Comparison of ENCODE assay signal across 10 cellular contexts in the genomic region with DNA sequence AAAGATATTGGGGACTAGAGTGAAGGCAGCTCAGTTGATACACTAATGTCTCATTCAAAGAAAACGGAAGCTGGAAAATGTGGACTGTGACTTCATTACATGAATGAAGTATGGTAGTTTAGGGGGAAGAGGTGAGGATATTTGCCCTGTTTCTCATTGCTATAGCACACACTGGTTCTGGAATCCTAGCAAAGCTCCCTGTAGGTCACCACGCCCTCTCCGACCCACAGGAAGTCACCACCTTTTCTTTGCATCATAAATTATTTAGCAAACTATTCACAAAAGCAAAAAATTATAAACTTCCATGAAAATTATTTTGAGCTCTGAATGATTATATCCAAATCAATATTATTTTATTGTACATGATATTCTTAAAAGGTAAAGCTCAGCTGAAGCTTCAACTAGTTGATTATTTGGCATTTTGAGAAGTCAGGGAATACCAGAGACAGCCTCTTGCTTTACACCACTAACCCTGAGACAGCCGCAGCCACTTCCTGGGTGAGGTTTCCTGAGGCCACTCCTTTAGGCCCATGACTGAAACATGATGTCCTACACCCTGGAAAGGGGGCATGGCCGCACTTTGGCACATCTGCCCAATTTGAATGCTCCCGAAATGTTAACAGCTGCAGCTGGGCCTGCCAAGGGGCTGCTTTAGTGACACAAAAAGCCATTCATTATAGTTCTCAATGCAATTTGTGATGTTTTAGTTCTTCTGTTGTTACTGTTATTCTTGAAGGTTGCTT. TPM values are rescaled to one million over a fixed set of nuclear protein-coding genes. Genes with fewer than 3 reads are reported as not detected.
DNase-seq lines count a peak whose midpoint lies in the region; ATAC-seq and TF ChIP-seq lines count a peak whose summit lies in the region.
"Had no signal": no experiment of that assay in that cellular context is flagged by ENCODE, and none has a peak within 500 bp of the region (broad histone marks: within the 10 kb centered on the region; RNA-seq: fewer than 3 reads in every experiment).

No MANE protein-coding gene starts in this region.

- intact Hi-C loops in left cardiac atrium (cut with DNase I), result no loop called here
- intact Hi-C loops in esophagus muscularis mucosa (cut with DNase I), result no loop called here

- H3K27me3 ChIP-seq in esophagus muscularis mucosa, result no peaks in the 10 kb centered on the region

- H3K27ac ChIP-seq in esophagus muscularis mucosa (replicated peaks in 1 of 4), result no peak overlapping the region
- H3K27ac ChIP-seq: 22Rv1 had no signal

- WGBS in esophagus muscularis mucosa, result 63% methylated on average over 6 of the region's 6 CpGs

- H3K36me3 Mint-ChIP-seq in activated CD4-positive, alpha-beta T cell treated with anti-CD3 and anti-CD28 coated beads, Interleukin-2, amount 10 ng/mL, durations not matched to agents 7 days and 5 days (ENCODE audit: low read depth), result peaks cover 24% of the 10 kb centered on the region
- peaks cover 0 to 3% of the 10 kb centered on the region in 2 donors for H3K36me3 Mint-ChIP-seq in stimulated activated naive B cell treated with anti-CD40 and anti-IgM and Interleukin-4, amounts not matched to agents 10 μg/mL and 1 μg/mL and 100 μg/mL, for 72 hours

- no peak for TF ChIP-seq EP300 in esophagus muscularis mucosa (IDR thresholded peaks at IDR 0.05)

- peaks cover 0 to 4% (median 0%) of the 10 kb centered on the region in 4 donors for H3K4me1 ChIP-seq in esophagus muscularis mucosa

- H3K9me3 ChIP-seq in esophagus muscularis mucosa, result no peaks in the 10 kb centered on the region

- peak overlapping the region; percentile 81 for H3K27ac Mint-ChIP-seq in activated CD4-positive, alpha-beta T cell treated with anti-CD3 and anti-CD28 coated beads, Interleukin-2, amount 10 ng/mL, durations not matched to agents 7 days and 5 days
- no peak overlapping the region for H3K27ac Mint-ChIP-seq in stimulated activated naive B cell treated with anti-CD40 and anti-IgM and Interleukin-4, amounts not matched to agents 10 μg/mL and 1 μg/mL and 100 μg/mL, for 72 hours

- H3K27me3 Mint-ChIP-seq in activated CD4-positive, alpha-beta T cell treated with anti-CD3 and anti-CD28 coated beads, Interleukin-2, amount 10 ng/mL, durations not matched to agents 7 days and 5 days, result peaks cover 1% of the 10 kb centered on the region
- no peaks in the 10 kb centered on the region for H3K27me3 Mint-ChIP-seq in stimulated activated naive B cell treated with anti-CD40 and anti-IgM and Interleukin-4, amounts not matched to agents 10 μg/mL and 1 μg/mL and 100 μg/mL, for 72 hours

- no peak for TF ChIP-seq POLR2A in esophagus muscularis mucosa (IDR thresholded peaks at IDR 0.05; ENCODE audit: low read depth)

- peaks cover 41% of the 10 kb centered on the region for H3K4me1 Mint-ChIP-seq in activated CD4-positive, alpha-beta T cell treated with anti-CD3 and anti-CD28 coated beads, Interleukin-2, amount 10 ng/mL, durations not matched to agents 7 days and 5 days
- H3K4me1 Mint-ChIP-seq in stimulated activated naive B cell treated with anti-CD40 and anti-IgM and Interleukin-4, amounts not matched to agents 10 μg/mL and 1 μg/mL and 100 μg/mL, for 72 hours, result peaks cover 17 to 42% of the 10 kb centered on the region in 2 donors

- peaks cover 6% of the 10 kb centered on the region for H3K9me3 Mint-ChIP-seq in activated CD4-positive, alpha-beta T cell treated with anti-CD3 and anti-CD28 coated beads, Interleukin-2, amount 10 ng/mL, durations not matched to agents 7 days and 5 days
- peaks cover 0 to 5% of the 10 kb centered on the region in 2 donors for H3K9me3 Mint-ChIP-seq in stimulated activated naive B cell treated with anti-CD40 and anti-IgM and Interleukin-4, amounts not matched to agents 10 μg/mL and 1 μg/mL and 100 μg/mL, for 72 hours

- peak overlapping the region; percentile 42 for H3K4me3 Mint-ChIP-seq in activated CD4-positive, alpha-beta T cell treated with anti-CD3 and anti-CD28 coated beads, Interleukin-2, amount 10 ng/mL, durations not matched to agents 7 days and 5 days
- H3K4me3 Mint-ChIP-seq in stimulated activated naive B cell treated with anti-CD40 and anti-IgM and Interleukin-4, amounts not matched to agents 10 μg/mL and 1 μg/mL and 100 μg/mL, for 72 hours, result no peak overlapping the region

- no peak overlapping the region for H3K4me3 ChIP-seq in esophagus muscularis mucosa

- CTCF ChIA-PET in activated CD4-positive, alpha-beta T cell treated with anti-CD3 and anti-CD28 coated beads, Interleukin-2, amount 10 ng/mL, durations not matched to agents 7 days and 5 days (lab: Charles Lee), result interaction anchor here (1.0 to 1.6 kb wide), 5 partner anchors 9 to 51 kb away, joined by 3 to 6 read pairs (median 3); no protein-coding TSS in a partner anchor

- peak in 1 of 2 donors; percentile 63 for ATAC-seq in left cardiac atrium
- ATAC-seq in stimulated activated naive B cell treated with anti-CD40 and anti-IgM and Interleukin-4, amounts not matched to agents 10 μg/mL and 1 μg/mL and 100 μg/mL, for 72 hours (replicated peaks), result peak; percentile 61 to 73

- TF ChIP-seq CTCF in esophagus muscularis mucosa (IDR thresholded peaks at IDR 0.05), result no peak

- DNase-seq in DMS 273 (lab: John Stamatoyannopoulos, UW; ENCODE audit: unreplicated experiment), result peak; percentile 62
- DNase-seq in DMS 273 treated with DMSO at 0.1 percent for 48 hours (lab: John Stamatoyannopoulos, UW), result no peak
- DNase-seq in activated CD4-positive, alpha-beta T cell treated with anti-CD3 and anti-CD28 coated beads, Interleukin-2, amount 10 ng/mL, durations not matched to agents 7 days and 5 days, result peak; percentile 63
- peak; percentile 33 for DNase-seq in left cardiac atrium
- peak; percentile 4 for DNase-seq in stimulated activated naive B cell treated with anti-CD40 and anti-IgM and Interleukin-4, amounts not matched to agents 10 μg/mL and 1 μg/mL and 100 μg/mL, for 72 hours
- DNase-seq in esophagus muscularis mucosa (ENCODE audit: extremely low spot score), result no peak
- no peak for DNase-seq in NK-92 treated with Interleukin-12 subunit alpha and Interleukin-12 subunit beta, amount 100 ng/mL, for 24 hours (lab: John Stamatoyannopoulos, UW)
- no peak for DNase-seq in T1000 (lab: John Stamatoyannopoulos, UW)
- DNase-seq: SW 1271 had no signal

- no peaks in the 10 kb centered on the region for H3K36me3 ChIP-seq in esophagus muscularis mucosa

- POLR2A ChIA-PET in activated CD4-positive, alpha-beta T cell treated with anti-CD3 and anti-CD28 coated beads, Interleukin-2, amount 10 ng/mL, durations not matched to agents 7 days and 5 days (lab: Charles Lee), result no interaction called here

RNA-seq across cellular contexts. Expression of gene WDFY2, which starts 50.0 kb away (rescaled TPM):
- total RNA-seq in activated CD4-positive, alpha-beta T cell treated with anti-CD3 and anti-CD28 coated beads, Interleukin-2, amount 10 ng/mL, durations not matched to agents 7 days and 5 days, result 10 to 100 TPM; 10.9 to 12.6 TPM
- total RNA-seq in left cardiac atrium, result 1 to 10 TPM; 5.4 to 7.2 TPM
- 1 to 10 TPM; 4.7 to 8.7 (median 5.7) TPM for total RNA-seq in esophagus muscularis mucosa

Comparison
In these comparisons a context has a peak if more than half of its experiments do, and no peak if none do; other contexts are left out.
1. DNase-seq: peak in DMS 273 (single experiment), activated CD4-positive, alpha-beta T cell treated with anti-CD3 and anti-CD28 coated beads, Interleukin-2, amount 10 ng/mL, durations not matched to agents 7 days and 5 days (single experiment), left cardiac atrium (single experiment) and stimulated activated naive B cell treated with anti-CD40 and anti-IgM and Interleukin-4, amounts not matched to agents 10 μg/mL and 1 μg/mL and 100 μg/mL, for 72 hours (single experiment); none in DMS 273 treated with DMSO at 0.1 percent for 48 hours (single experiment), esophagus muscularis mucosa (single experiment), NK-92 treated with Interleukin-12 subunit alpha and Interleukin-12 subunit beta, amount 100 ng/mL, for 24 hours (single experiment) and T1000 (single experiment).